16 cellular contexts compared by ENCODE assay signal in the genomic region with DNA sequence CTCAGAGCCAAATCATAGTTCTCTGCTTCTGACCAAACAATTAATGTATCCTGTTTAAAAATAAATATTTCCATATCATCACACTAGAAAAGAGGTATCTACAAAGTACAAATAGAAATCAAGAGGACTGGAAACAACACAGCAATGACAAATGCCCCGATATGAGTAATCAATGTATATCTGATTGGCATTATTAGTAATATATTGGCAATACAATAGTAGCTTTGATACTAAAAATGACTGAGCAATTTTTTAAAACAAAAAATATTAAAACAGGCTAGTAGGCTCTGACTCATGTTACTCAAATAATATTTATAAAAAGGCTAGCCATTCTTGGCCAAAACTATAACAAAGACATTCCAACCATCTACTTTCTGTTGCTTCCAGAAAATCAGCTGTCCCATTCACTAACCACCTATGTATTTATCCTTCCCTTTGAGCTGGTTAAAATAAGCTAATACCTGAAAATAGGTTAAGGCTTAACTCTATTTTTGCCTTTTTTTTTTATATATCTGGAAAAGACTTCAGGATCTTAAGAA. TPM values are rescaled to one million over a fixed set of nuclear protein-coding genes. Genes with fewer than 3 reads are reported as not detected.
DNase-seq lines count a peak whose midpoint lies in the region; ATAC-seq and TF ChIP-seq lines count a peak whose summit lies in the region.
"Had no signal": no experiment of that assay in that cellular context is flagged by ENCODE, and none has a peak within 500 bp of the region (broad histone marks: within the 10 kb centered on the region; RNA-seq: fewer than 3 reads in every experiment).

No MANE protein-coding gene starts in this region.

- no peaks in the 10 kb centered on the region for H4K20me1 ChIP-seq in PC-3 (ENCODE audit: low read length)

- CTCF ChIA-PET in CD4-positive, alpha-beta memory T cell (lab: Charles Lee; ENCODE audit: partially characterized antibody), result no interaction called here
- CTCF ChIA-PET in PC-3 (lab: Charles Lee), result no interaction called here

- POLR2A ChIA-PET in CD4-positive, alpha-beta memory T cell (lab: Charles Lee; ENCODE audit: partially characterized antibody), result interaction anchor here (1.1 to 1.9 kb wide), 3 partner anchors 13 to 85 kb away, joined by 3 to 6 read pairs (median 6); a partner anchor contains a TSS
- POLR2A ChIA-PET in PC-3 (lab: Charles Lee; ENCODE audit: unreplicated experiment), result no interaction called here
- POLR2A ChIA-PET in naive thymus-derived CD8-positive, alpha-beta T cell (lab: Charles Lee), result no interaction called here

- H3K9ac ChIP-seq in PC-3 (ENCODE audit: low read length) (no peak overlapping the region), endodermal cell (ENCODE audit: extremely low read depth, low read length, poor library complexity, severe bottlenecking) (no peak overlapping the region)

- TF ChIP-seq CTCF in PC-3 (conservative IDR thresholded peaks at IDR 0.05; ENCODE audit: low read depth, low read length) (no peak), endodermal cell (conservative IDR thresholded peaks at IDR 0.05) (no peak)

- peak overlapping the region in 3 of 8 donors; percentile 20 to 54 (median 47) for H3K4me3 Mint-ChIP-seq in CD4-positive, alpha-beta memory T cell
- H3K4me3 Mint-ChIP-seq in endodermal cell (no peak overlapping the region), immature natural killer cell (no peak overlapping the region)
- H3K4me3 Mint-ChIP-seq in naive thymus-derived CD8-positive, alpha-beta T cell, result peak overlapping the region in 5 of 10 donors; percentile 14 to 47 (median 23)

- H3K27me3 Mint-ChIP-seq in CD4-positive, alpha-beta memory T cell, result no peaks in the 10 kb centered on the region
- H3K27me3 Mint-ChIP-seq in endodermal cell (ENCODE audit: insufficient read depth) (no peaks in the 10 kb centered on the region), immature natural killer cell (ENCODE audit: low read depth in 3 of 3) (no peaks in the 10 kb centered on the region)
- no peaks in the 10 kb centered on the region for H3K27me3 Mint-ChIP-seq in naive thymus-derived CD8-positive, alpha-beta T cell

- no TSS peak for BruUV-seq in PC-3 (replicated peaks; lab: Mats Ljungman, UMichigan)

- peaks cover 16 to 37% of the 10 kb centered on the region in 2 donors for H3K36me3 Mint-ChIP-seq in CD4-positive, alpha-beta memory T cell
- peaks cover 36% of the 10 kb centered on the region for H3K36me3 Mint-ChIP-seq in endodermal cell (ENCODE audit: low read depth)
- peaks cover 0 to 54% (median 8%) of the 10 kb centered on the region in 3 donors for H3K36me3 Mint-ChIP-seq in naive thymus-derived CD8-positive, alpha-beta T cell
- H3K36me3 Mint-ChIP-seq in immature natural killer cell, result peaks cover 0 to 19% (median 12%) of the 10 kb centered on the region in 3 donors

- 0 out of 2 replicates have a peak overlapping the region, but pooled peaks have one; percentile 9 for H3K4me2 ChIP-seq in PC-3 (ENCODE audit: low read length)

- peaks cover 7% of the 10 kb centered on the region for H3K36me3 ChIP-seq in CD4-positive, alpha-beta memory T cell (ENCODE audit: insufficient read depth, low read length)
- H3K36me3 ChIP-seq in PC-3 (ENCODE audit: low read depth, low read length) (peaks cover 17% of the 10 kb centered on the region; the same call in 1 of the 2 replicates), endodermal cell (ENCODE audit: control insufficient read depth, insufficient read depth, low read length) (peaks cover 36% of the 10 kb centered on the region)

- peaks cover 55% of the 10 kb centered on the region for H3K4me1 ChIP-seq in CD4-positive, alpha-beta memory T cell (ENCODE audit: insufficient read depth, low read length)
- H3K4me1 ChIP-seq in PC-3 (ENCODE audit: insufficient read depth, low read length) (peaks cover 8% of the 10 kb centered on the region), endodermal cell (ENCODE audit: control insufficient read depth, insufficient read depth, low read length) (no peaks in the 10 kb centered on the region)

- H3F3A ChIP-seq in PC-3 (ENCODE audit: low read length, unreplicated experiment), result no peaks in the 10 kb centered on the region

- H3K4me1 Mint-ChIP-seq in CD4-positive, alpha-beta memory T cell, result peaks cover 39 to 77% (median 53%) of the 10 kb centered on the region in 4 donors
- H3K4me1 Mint-ChIP-seq in endodermal cell, result peaks cover 6% of the 10 kb centered on the region
- H3K4me1 Mint-ChIP-seq in naive thymus-derived CD8-positive, alpha-beta T cell, result peaks cover 16 to 75% (median 64%) of the 10 kb centered on the region in 4 donors
- H3K4me1 Mint-ChIP-seq in immature natural killer cell, result peaks cover 52 to 86% of the 10 kb centered on the region in 2 donors

- no peak overlapping the region for H3K4me3 ChIP-seq in CD4-positive, alpha-beta memory T cell (ENCODE audit: low read length in 2 of 2)
- H3K4me3 ChIP-seq in PC-3 (ENCODE audit: low read length) (no peak overlapping the region), endodermal cell (ENCODE audit: low read length) (no peak overlapping the region)
- H3K4me3 ChIP-seq: thyroid gland had no signal

- H3K27ac ChIP-seq in CD4-positive, alpha-beta memory T cell (ENCODE audit: low read depth, low read length), result no peak overlapping the region
- peak overlapping the region; percentile 7; the same call in 1 of the 2 replicates for H3K27ac ChIP-seq in PC-3 (ENCODE audit: low read length)
- H3K27ac ChIP-seq in endodermal cell (ENCODE audit: low read depth, low read length), result no peak overlapping the region
- H3K27ac ChIP-seq: thyroid gland had no signal

- no peaks in the 10 kb centered on the region for H3K9me3 Mint-ChIP-seq in CD4-positive, alpha-beta memory T cell
- H3K9me3 Mint-ChIP-seq in endodermal cell, result no peaks in the 10 kb centered on the region
- no peaks in the 10 kb centered on the region for H3K9me3 Mint-ChIP-seq in naive thymus-derived CD8-positive, alpha-beta T cell
- H3K9me3 Mint-ChIP-seq in immature natural killer cell, result no peaks in the 10 kb centered on the region

- WGBS in endodermal cell (ENCODE audit: insufficient coverage in 1 of 2, insufficient read length in 1 of 2), 2 experiments, result 100% methylated on average over 1 of the region's 1 CpG; no CpG with 5 or more reads in 1 of the 2 experiments

- H3K27me3 ChIP-seq in CD4-positive, alpha-beta memory T cell (ENCODE audit: insufficient read depth, low read length), result no peaks in the 10 kb centered on the region
- no peaks in the 10 kb centered on the region for H3K27me3 ChIP-seq in PC-3 (ENCODE audit: low read length)
- H3K27me3 ChIP-seq in endodermal cell (ENCODE audit: control insufficient read depth, insufficient read depth, low read length, poor library complexity, severe bottlenecking), result no peaks in the 10 kb centered on the region
- H3K27me3 ChIP-seq: thyroid gland had no signal

- H3K79me2 ChIP-seq in PC-3 (ENCODE audit: low read length), result peaks cover 73% of the 10 kb centered on the region

- no peaks in the 10 kb centered on the region for H3K9me2 ChIP-seq in PC-3 (replicated peaks; ENCODE audit: low read length)

- no peak overlapping the region for H2AFZ ChIP-seq in PC-3 (ENCODE audit: low read length)

- no peak for DNase-seq in CD4-positive, alpha-beta memory T cell
- DNase-seq in PC-3, result no peak
- no peak for DNase-seq in endodermal cell
- DNase-seq in naive thymus-derived CD8-positive, alpha-beta T cell, result no peak
- DNase-seq in immature natural killer cell, result no peak
- DNase-seq: activated T-cell treated with anti-CD3 and anti-CD28 coated beads for 4 hours; C1 segment of cervical spinal cord; DMS53; kidney glomerular epithelial cell; NCI-H2081; NCI-H510A treated with DMSO at 0.1 percent for 48 hours; small intestine; stimulated activated CD4-positive, alpha-beta T cell treated with anti-CD3 and anti-CD28 coated beads, Interleukin-4, amount 100 ng/mL, for 4 hours; thyroid gland had no signal

- H3K9me3 ChIP-seq in CD4-positive, alpha-beta memory T cell (ENCODE audit: control insufficient read depth in 1 of 2, low read length in 2 of 2), result no peaks in the 10 kb centered on the region
- H3K9me3 ChIP-seq in PC-3 (ENCODE audit: low read length) (no peaks in the 10 kb centered on the region), endodermal cell (ENCODE audit: control insufficient read depth, low read length) (no peaks in the 10 kb centered on the region)
- H3K9me3 ChIP-seq: thyroid gland had no signal

- H3K27ac Mint-ChIP-seq in CD4-positive, alpha-beta memory T cell, result peak overlapping the region in 4 of 7 donors; percentile 20 to 53 (median 44)
- H3K27ac Mint-ChIP-seq in endodermal cell (peak overlapping the region; percentile 48), immature natural killer cell (peak overlapping the region in 1 of 6 donors; percentile 67)
- H3K27ac Mint-ChIP-seq in naive thymus-derived CD8-positive, alpha-beta T cell, result peak overlapping the region in 6 of 10 donors; percentile 9 to 74 (median 48)

- intact Hi-C loops in CD4-positive, alpha-beta memory T cell (cut with micrococcal nuclease), result no loop called here
- intact Hi-C loops in PC-3 (cut with micrococcal nuclease), result no loop called here

- peak; percentile 79 for ATAC-seq in PC-3
- no peak for ATAC-seq in naive thymus-derived CD8-positive, alpha-beta T cell
- ATAC-seq in GM21529 (IDR thresholded peaks at IDR 0.05; ENCODE audit: unreplicated experiment), result no peak
- no peak for ATAC-seq in HG02759 (IDR thresholded peaks at IDR 0.05; ENCODE audit: unreplicated experiment)

RNA-seq across cellular contexts. Expression of a gene that starts 13.3 kb away (rescaled TPM):
- 100 to 1,000 TPM; 111 to 114 TPM for total RNA-seq in CD4-positive, alpha-beta memory T cell
- 10 to 100 TPM; 76.7 to 84.2 TPM for polyA plus RNA-seq in CD4-positive, alpha-beta memory T cell
- total RNA-seq in PC-3 (2014; rRNA removed) (38.4 and 50.7 TPM in 2 replicates), endodermal cell (10 to 100 TPM; 50.8 to 52.0 TPM)
- 47.1 TPM for polyA plus RNA-seq in endodermal cell (2013, experiment 1 of 2)
- polyA plus RNA-seq in endodermal cell (2013, experiment 2 of 2), result 48.9 TPM
- 100 to 1,000 TPM; 117 to 118 TPM for total RNA-seq in naive thymus-derived CD8-positive, alpha-beta T cell
- 10 to 100 TPM; 59.2 to 75.2 (median 66.3) TPM for polyA plus RNA-seq in naive thymus-derived CD8-positive, alpha-beta T cell
- 10 to 100 TPM; 49.7 to 87.7 (median 58.3) TPM for polyA plus RNA-seq in immature natural killer cell
